In genomic region chr18:80247403-80247916, GRCh38 we compare ENCODE assay signal across 8 cellular contexts. TPM values are rescaled to one million over a fixed set of nuclear protein-coding genes. Genes with fewer than 3 reads are reported as not detected.
DNase-seq lines count a peak whose midpoint lies in the region; ATAC-seq and TF ChIP-seq lines count a peak whose summit lies in the region.

TSS of gene PARD6G (minus strand) at chr18:80247514. CDS start at chr18:80247348, 166 bp downstream.

- H3K9me2 ChIP-seq in PC-3 (replicated peaks; ENCODE audit: low read length), result no peaks in the 10 kb centered on the region

- ATAC-seq in GM19351 (IDR thresholded peaks at IDR 0.05; ENCODE audit: unreplicated experiment) (peak; percentile 77), PC-3 (peak; percentile 83)

- no peaks in the 10 kb centered on the region for H3K27me3 Mint-ChIP-seq in neural crest cell (ENCODE audit: low read depth)
- peaks cover 55% of the 10 kb centered on the region for H3K27me3 Mint-ChIP-seq in stimulated activated naive CD8-positive, alpha-beta T cell treated with anti-CD3 and anti-CD28 coated beads, Interleukin-15, Interleukin-2, amounts not matched to agents 100 ng/mL and 50 ng/mL, for 24 hours

- H3K36me3 ChIP-seq in PC-3 (ENCODE audit: low read depth, low read length), result no peaks in the 10 kb centered on the region

- H3K79me2 ChIP-seq in PC-3 (ENCODE audit: low read length), result no peaks in the 10 kb centered on the region

- intact Hi-C loops in PC-3 (cut with micrococcal nuclease), result no loop called here

- H3K4me2 ChIP-seq in PC-3 (ENCODE audit: low read length), result peak within 1 kb of the TSS; percentile 97

- H3K27ac ChIP-seq in PC-3 (ENCODE audit: low read length), result no peak within 1 kb of the TSS

- H3K27ac Mint-ChIP-seq in neural crest cell (ENCODE audit: unreplicated experiment), result peak within 1 kb of the TSS; percentile 50
- no peak within 1 kb of the TSS for H3K27ac Mint-ChIP-seq in stimulated activated naive CD8-positive, alpha-beta T cell treated with anti-CD3 and anti-CD28 coated beads, Interleukin-15, Interleukin-2, amounts not matched to agents 100 ng/mL and 50 ng/mL, for 24 hours

- H3K4me1 Mint-ChIP-seq in neural crest cell, result peaks cover 10% of the 10 kb centered on the region
- no peaks in the 10 kb centered on the region for H3K4me1 Mint-ChIP-seq in stimulated activated naive CD8-positive, alpha-beta T cell treated with anti-CD3 and anti-CD28 coated beads, Interleukin-15, Interleukin-2, amounts not matched to agents 100 ng/mL and 50 ng/mL, for 24 hours (ENCODE audit: low read depth)

- no peaks in the 10 kb centered on the region for H3K27me3 ChIP-seq in PC-3 (ENCODE audit: low read length)

- POLR2A ChIA-PET in PC-3 (lab: Charles Lee; ENCODE audit: unreplicated experiment), result no interaction called here

- H3K9me3 Mint-ChIP-seq in neural crest cell, result no peaks in the 10 kb centered on the region
- H3K9me3 Mint-ChIP-seq in stimulated activated naive CD8-positive, alpha-beta T cell treated with anti-CD3 and anti-CD28 coated beads, Interleukin-15, Interleukin-2, amounts not matched to agents 100 ng/mL and 50 ng/mL, for 24 hours, result no peaks in the 10 kb centered on the region

- DNase-seq in AG10803 (ENCODE audit: low read depth) (peak; percentile 61), HT1080 (ENCODE audit: low read depth) (peak; percentile 29), PC-3 (peak; percentile 63), foreskin fibroblast (peak; percentile 56 to 86), neural crest cell (ENCODE audit: low read depth, low spot score) (peak; percentile 77)
- DNase-seq in activated effector memory CD4-positive, alpha-beta T cell treated with Interleukin-2 at 50 U/mL for 16 hours, result peak; percentile 43

- TF ChIP-seq CTCF in AG10803 (conservative IDR thresholded peaks at IDR 0.05; ENCODE audit: low read length) (peak; percentile 27), PC-3 (conservative IDR thresholded peaks at IDR 0.05; ENCODE audit: low read depth, low read length) (no peak), foreskin fibroblast (IDR thresholded peaks at IDR 0.05; ENCODE audit: low read depth, low read length) (no peak), neural crest cell (conservative IDR thresholded peaks at IDR 0.05) (no peak)

- peak within 1 kb of the TSS; percentile 63 for H3K9ac ChIP-seq in PC-3 (ENCODE audit: low read length)

- no peaks in the 10 kb centered on the region for H4K20me1 ChIP-seq in PC-3 (ENCODE audit: low read length)

- peaks cover under 1% of the 10 kb centered on the region for H3K36me3 Mint-ChIP-seq in neural crest cell (ENCODE audit: low read depth)
- H3K36me3 Mint-ChIP-seq in stimulated activated naive CD8-positive, alpha-beta T cell treated with anti-CD3 and anti-CD28 coated beads, Interleukin-15, Interleukin-2, amounts not matched to agents 100 ng/mL and 50 ng/mL, for 24 hours (ENCODE audit: low read depth), result no peaks in the 10 kb centered on the region

- no peaks in the 10 kb centered on the region for H3K9me3 ChIP-seq in PC-3 (ENCODE audit: low read length)

- peak within 1 kb of the TSS; percentile 98 for H2AFZ ChIP-seq in PC-3 (ENCODE audit: low read length)

- BruUV-seq in PC-3 (replicated peaks; lab: Mats Ljungman, UMichigan), result no TSS peak

- H3K4me3 Mint-ChIP-seq in neural crest cell, result peak within 1 kb of the TSS; percentile 83
- peak within 1 kb of the TSS; percentile 57 for H3K4me3 Mint-ChIP-seq in stimulated activated naive CD8-positive, alpha-beta T cell treated with anti-CD3 and anti-CD28 coated beads, Interleukin-15, Interleukin-2, amounts not matched to agents 100 ng/mL and 50 ng/mL, for 24 hours

- no peaks in the 10 kb centered on the region for H3F3A ChIP-seq in PC-3 (ENCODE audit: low read length, unreplicated experiment)

- H3K4me1 ChIP-seq in PC-3 (ENCODE audit: insufficient read depth, low read length), result peaks cover 7% of the 10 kb centered on the region

- H3K4me3 ChIP-seq in AG10803 (ENCODE audit: low read length) (peak within 1 kb of the TSS; percentile 64), PC-3 (ENCODE audit: low read length) (peak within 1 kb of the TSS; percentile 90), foreskin fibroblast (ENCODE audit: low read depth in 1 of 2, low read length in 2 of 2) (peak within 1 kb of the TSS; percentile 58 to 63)

- CTCF ChIA-PET in PC-3 (lab: Charles Lee), result no interaction called here

RNA-seq across cellular contexts. Expression of gene PARD6G, which starts in this region (rescaled TPM):
- total RNA-seq in HT1080 (2014; rRNA removed; shearing (Covaris generic)), result 3.3 and 3.9 TPM in 2 replicates
- polyA plus RNA-seq in HT1080 (2015; cell fraction: cytosol; rRNA removed), result 2.6 and 3.7 TPM in 2 replicates
- polyA plus RNA-seq in HT1080 (2015; cell fraction: nucleus; rRNA removed), result 1.0 and 1.4 TPM in 2 replicates
- 5.1 and 5.4 TPM in 2 replicates for total RNA-seq in PC-3 (2014; rRNA removed)
- 28.0 and 28.3 TPM in 2 replicates for total RNA-seq in neural crest cell
